ENCODE assay signal across 29 cellular contexts in genomic region chr1:44476891-44477290, GRCh38.
DNase-seq lines count a peak whose midpoint lies in the region; ATAC-seq, FAIRE-seq and TF ChIP-seq lines count a peak whose summit lies in the region.
"Had no signal": no experiment of that assay in that cellular context is flagged by ENCODE, and none has a peak within 500 bp of the region (broad histone marks: within the 10 kb centered on the region; RNA-seq: fewer than 3 reads in every experiment).

No MANE protein-coding gene starts in this region.

- peaks cover 2% of the 10 kb centered on the region for H3K27me3 Mint-ChIP-seq in H9 (ENCODE audit: low read depth)

- H2BK15ac ChIP-seq in H9 (ENCODE audit: low read depth, low read length) (no peak overlapping the region), H1 (ENCODE audit: low read length) (no peak overlapping the region)

- H3K9me2 ChIP-seq in Loucy (replicated peaks; ENCODE audit: low read depth, low read length) (no peaks in the 10 kb centered on the region), Karpas-422 (replicated peaks; ENCODE audit: insufficient read depth, low read length) (no peaks in the 10 kb centered on the region)

- no peak overlapping the region for H3K4me3 ChIP-seq in Loucy (ENCODE audit: low read length, poor library complexity, severe bottlenecking)
- no peak overlapping the region for H3K4me3 ChIP-seq in H1 (ENCODE audit: extremely low read depth in 1 of 4, insufficient read depth in 2 of 4, low read depth in 3 of 4, low read length in 4 of 4)
- no peak overlapping the region for H3K4me3 ChIP-seq in Karpas-422 (ENCODE audit: low read length)
- H3K4me3 ChIP-seq: BLaER1, GM12878 had no signal

- POLR2A ChIA-PET in H1 (lab: Charles Lee; ENCODE audit: partially characterized antibody), result interaction anchor here (0.8 to 0.9 kb wide), 3 partner anchors 13 to 155 kb away, joined by 3 to 4 read pairs (median 3); no protein-coding TSS in a partner anchor

- H2BK20ac ChIP-seq in H9 (ENCODE audit: low read depth, low read length, poor library complexity, severe bottlenecking) (no peak overlapping the region), H1 (ENCODE audit: low read length) (no peak overlapping the region)

- no peak for ATAC-seq in GM18907 (IDR thresholded peaks at IDR 0.05; ENCODE audit: unreplicated experiment)
- ATAC-seq: GM12878 had no signal

- TF ChIP-seq RAD21 in H1 (IDR thresholded peaks at IDR 0.05 in 1 of 2, conservative IDR thresholded peaks at IDR 0.05 in 1 of 2; ENCODE audit: low read depth in 2 of 2, low read length in 2 of 2), result no peak

- DNase-seq in H9 (no peak), H1 (ENCODE audit: low read depth in 1 of 2, low spot score in 2 of 2) (no peak), Karpas-422 (no peak), cerebellum (ENCODE audit: low spot score) (no peak), iPS-NIHi7 (ENCODE audit: extremely low spot score) (no peak)
- DNase-seq: 8988T; ACHN; BE2C; C1 segment of cervical spinal cord; CD4-positive, alpha-beta memory T cell; CD4-positive, CD25-positive, alpha-beta regulatory T cell; CD8-positive, alpha-beta memory T cell; COR-L47; DMS 273 treated with DMSO at 0.1 percent for 48 hours; DMS153; DMS53; DMS79; DND-41; EL; GDM1 had no signal

- H2AK5ac ChIP-seq in H9 (ENCODE audit: insufficient read length, low read length) (no peak overlapping the region), H1 (ENCODE audit: low read depth, low read length) (no peak overlapping the region; the same call in 1 of the 2 replicates)

- H4K8ac ChIP-seq in H9 (replicated peaks; ENCODE audit: insufficient read length, low read depth, low read length), result peak overlapping the region; percentile 9
- no peak overlapping the region for H4K8ac ChIP-seq in H1 (ENCODE audit: extremely low read depth, insufficient read depth, low read length)

- H4K20me1 ChIP-seq in H9 (ENCODE audit: control insufficient read depth, insufficient read depth, insufficient read length), result no peaks in the 10 kb centered on the region
- no peaks in the 10 kb centered on the region for H4K20me1 ChIP-seq in Loucy (ENCODE audit: insufficient read depth, low read length, poor library complexity, severe bottlenecking)
- H4K20me1 ChIP-seq in H1 (replicated peaks in 1 of 2; ENCODE audit: control insufficient read depth in 1 of 2, insufficient read depth in 2 of 2, low read length in 2 of 2), result peaks cover 0 to 2% of the 10 kb centered on the region in 2 experiments
- H4K20me1 ChIP-seq in Karpas-422 (ENCODE audit: insufficient read depth, low read depth, low read length), result no peaks in the 10 kb centered on the region
- H4K20me1 ChIP-seq: BLaER1 had no signal

- H3K23ac ChIP-seq in H9 (ENCODE audit: insufficient read length, low read depth, low read length) (no peak overlapping the region), H1 (ENCODE audit: insufficient read length) (no peak overlapping the region)

- no peak overlapping the region for H2BK5ac ChIP-seq in H9 (ENCODE audit: insufficient read length, low read length)
- no peak overlapping the region for H2BK5ac ChIP-seq in H1 (ENCODE audit: low read depth, low read length)

- peaks cover 18 to 34% of the 10 kb centered on the region in 2 experiments for H3K4me1 Mint-ChIP-seq in H9

- CTCF ChIA-PET in H1 (lab: Charles Lee; ENCODE audit: partially characterized antibody), result interaction anchor here (0.7 to 2.2 kb wide), 13 partner anchors 10 to 384 kb away, joined by 3 to 6 read pairs (median 4); no protein-coding TSS in a partner anchor

- H3K56ac ChIP-seq in H9 (ENCODE audit: insufficient read length, low read depth, low read length) (no peak overlapping the region), H1 (replicated peaks; ENCODE audit: insufficient read length, low read depth, low read length) (no peak overlapping the region)

- H3K14ac ChIP-seq in H9 (ENCODE audit: insufficient read depth, low read length) (no peak overlapping the region), H1 (ENCODE audit: insufficient read length) (no peak overlapping the region)

- no peak for TF ChIP-seq POLR2A in H1 (IDR thresholded peaks at IDR 0.05; ENCODE audit: control extremely low read depth in 1 of 2, low read depth in 2 of 2, low read length in 2 of 2)

- H3K18ac ChIP-seq in H9 (ENCODE audit: insufficient read length, low read depth, low read length) (no peak overlapping the region), H1 (ENCODE audit: extremely low read depth, low read length) (no peak overlapping the region)

- peaks cover 0 to 5% of the 10 kb centered on the region in 2 experiments; a peak in 3 of 5 replicates for H3K9me3 Mint-ChIP-seq in H9

- H3K4me1 ChIP-seq in H9 (ENCODE audit: insufficient read depth, low read length) (peaks cover 6% of the 10 kb centered on the region), Loucy (ENCODE audit: insufficient read depth, low read length, poor library complexity, severe bottlenecking) (peaks cover 38% of the 10 kb centered on the region), H1 (replicated peaks in 1 of 4; ENCODE audit: control insufficient read depth in 3 of 4, insufficient read depth in 4 of 4, low read length in 3 of 4) (peaks cover 6 to 19% (median 11%) of the 10 kb centered on the region in 4 experiments), Karpas-422 (ENCODE audit: low read length) (no peaks in the 10 kb centered on the region)
- H3K4me1 ChIP-seq: BE2C, BLaER1 had no signal

- H2BK120ac ChIP-seq in H9 (ENCODE audit: low read depth, low read length, poor library complexity, severe bottlenecking), result no peak overlapping the region
- H2BK120ac ChIP-seq in H1 (replicated peaks; ENCODE audit: low read depth, low read length), result no peak overlapping the region

- H3K79me2 ChIP-seq in H9 (ENCODE audit: insufficient read depth, low read length) (no peaks in the 10 kb centered on the region), Loucy (ENCODE audit: insufficient read depth, low read length) (peaks cover 7% of the 10 kb centered on the region), H1 (ENCODE audit: control insufficient read depth in 1 of 2, insufficient read depth in 2 of 2, low read length in 2 of 2) (peaks cover 0 to 4% of the 10 kb centered on the region in 2 experiments; a peak in 1 of 4 replicates), Karpas-422 (ENCODE audit: low read length) (no peaks in the 10 kb centered on the region)

- H3K27me3 ChIP-seq in H9 (ENCODE audit: insufficient read depth, low read length) (no peaks in the 10 kb centered on the region), Loucy (ENCODE audit: insufficient read depth, low read length, poor library complexity, severe bottlenecking) (no peaks in the 10 kb centered on the region), H1 (replicated peaks in 1 of 4; ENCODE audit: control insufficient read depth in 3 of 4, extremely low read depth in 1 of 4, insufficient read depth in 3 of 4, low read length in 3 of 4) (no peaks in the 10 kb centered on the region), Karpas-422 (ENCODE audit: low read length) (peaks cover 2% of the 10 kb centered on the region; the same call in 1 of the 2 replicates)
- H3K27me3 ChIP-seq: BLaER1 had no signal

- H3K36me3 Mint-ChIP-seq in H9 (ENCODE audit: insufficient read depth in 1 of 3, low read depth in 3 of 3), result peaks cover 0 to 7% (median 7%) of the 10 kb centered on the region in 3 experiments; a peak in 5 of 7 replicates
- H3K36me3 Mint-ChIP-seq: CD4-positive, CD25-positive, alpha-beta regulatory T cell; CD8-positive, alpha-beta memory T cell had no signal

- no peaks in the 10 kb centered on the region for H3K79me1 ChIP-seq in H9 (ENCODE audit: insufficient read depth, low read depth, low read length, poor library complexity, severe bottlenecking)
- H3K79me1 ChIP-seq in H1 (ENCODE audit: low read depth, low read length), result no peaks in the 10 kb centered on the region; the same call in 1 of the 2 replicates

- H3T11ph ChIP-seq in H9 (ENCODE audit: low read length), result peak overlapping the region; percentile 47

- no peak for TF ChIP-seq EP300 in H1 (IDR thresholded peaks at IDR 0.05; ENCODE audit: borderline replicate concordance in 1 of 2, low read depth in 2 of 2, low read length in 2 of 2)

- H3K9me3 ChIP-seq in H9 (ENCODE audit: control insufficient read depth, low read depth, low read length) (no peaks in the 10 kb centered on the region), Loucy (ENCODE audit: insufficient read depth, low read depth, low read length) (no peaks in the 10 kb centered on the region), H1 (ENCODE audit: insufficient read depth in 2 of 2, low read depth in 1 of 2, low read length in 1 of 2) (0 out of 4 replicates have a peak, but pooled peaks cover 0 to 1% of the 10 kb centered on the region in 2 experiments), Karpas-422 (ENCODE audit: low read length) (peaks cover 3% of the 10 kb centered on the region; the same call in 1 of the 2 replicates)
- H3K9me3 ChIP-seq: BE2C had no signal

- no peaks in the 10 kb centered on the region for H3K23me2 ChIP-seq in H9 (ENCODE audit: insufficient read length, low read depth, low read length, poor library complexity, severe bottlenecking)
- H3K23me2 ChIP-seq in H1 (ENCODE audit: low read depth, low read length), result no peaks in the 10 kb centered on the region

- H3K27ac Mint-ChIP-seq in H9, result peak overlapping the region in 2 of 3 experiments; percentile 52 to 92; a peak in 4 of 7 replicates
- H3K27ac Mint-ChIP-seq: CD14-positive monocyte; CD4-positive, alpha-beta memory T cell; CD4-positive, CD25-positive, alpha-beta regulatory T cell; CD8-positive, alpha-beta memory T cell had no signal

- no peak for TF ChIP-seq CTCF in H9 (conservative IDR thresholded peaks at IDR 0.05)
- no peak for TF ChIP-seq CTCF in Loucy (conservative IDR thresholded peaks at IDR 0.05; ENCODE audit: low read length)
- no peak for TF ChIP-seq CTCF in H1 (IDR thresholded peaks at IDR 0.05; ENCODE audit: control extremely low read depth in 1 of 3, insufficient read depth in 1 of 3, low read depth in 1 of 3, low read length in 3 of 3)

- no peak overlapping the region for H4K5ac ChIP-seq in H9 (ENCODE audit: insufficient read length, low read depth, low read length)
- H4K5ac ChIP-seq in H1 (ENCODE audit: insufficient read length, low read depth, low read length), result no peak overlapping the region

- no peak overlapping the region for H3K4ac ChIP-seq in H9 (ENCODE audit: low read depth, low read length)
- H3K4ac ChIP-seq in H1 (replicated peaks; ENCODE audit: insufficient read length, low read depth, low read length), result no peak overlapping the region

- peak; percentile 13 for FAIRE-seq in H1 (lab: Jason Lieb, UNC)
- FAIRE-seq: A204.1, GM12878, GM12892, GM18507, GM19239 had no signal

- H3K27ac ChIP-seq in H9 (ENCODE audit: insufficient read length, low read depth, low read length), result no peak overlapping the region
- H3K27ac ChIP-seq in H1 (ENCODE audit: low read depth, low read length), result no peak overlapping the region
- no peak overlapping the region for H3K27ac ChIP-seq in Karpas-422 (ENCODE audit: low read length)
- H3K27ac ChIP-seq: BLaER1 had no signal

- H3F3A ChIP-seq in Loucy (ENCODE audit: low read depth), result peaks cover 13% of the 10 kb centered on the region; the same call in 1 of the 2 replicates

- H3K36me3 ChIP-seq in Loucy (ENCODE audit: insufficient read depth, low read length) (no peaks in the 10 kb centered on the region), H1 (ENCODE audit: control insufficient read depth in 2 of 4, insufficient read depth in 4 of 4, low read length in 3 of 4) (no peaks in the 10 kb centered on the region), Karpas-422 (ENCODE audit: insufficient read depth, low read length) (no peaks in the 10 kb centered on the region)
- H3K36me3 ChIP-seq: BE2C, BLaER1 had no signal

- H3K4me2 ChIP-seq in H9 (ENCODE audit: insufficient read depth, insufficient read length, low read length), result peak overlapping the region; percentile 10
- H3K4me2 ChIP-seq in Loucy (ENCODE audit: low read depth, low read length, poor library complexity, severe bottlenecking), result no peak overlapping the region
- H3K4me2 ChIP-seq in H1 (ENCODE audit: insufficient read depth in 1 of 2, low read depth in 2 of 2, low read length in 2 of 2), result peak overlapping the region; percentile 10 to 54; a peak in 3 of 4 replicates
- no peak overlapping the region for H3K4me2 ChIP-seq in Karpas-422 (ENCODE audit: low read depth, low read length, poor library complexity, severe bottlenecking)
- H3K4me2 ChIP-seq: BLaER1 had no signal

- H3K9ac ChIP-seq in H9 (ENCODE audit: extremely low read depth, insufficient read length, low read length) (no peak overlapping the region), Loucy (ENCODE audit: low read depth, low read length, poor library complexity, severe bottlenecking) (peak overlapping the region; percentile 41), H1 (replicated peaks in 1 of 4; ENCODE audit: extremely low read depth in 1 of 4, low read depth in 3 of 4, low read length in 3 of 4) (no peak overlapping the region), Karpas-422 (ENCODE audit: low read length) (no peak overlapping the region)
- H3K9ac ChIP-seq: BLaER1 had no signal

- H2AFZ ChIP-seq in H9 (ENCODE audit: low read length) (no peak overlapping the region), Loucy (ENCODE audit: low read length) (no peak overlapping the region), H1 (ENCODE audit: low read length) (no peak overlapping the region), Karpas-422 (ENCODE audit: low read length) (no peak overlapping the region)

- H2BK12ac ChIP-seq in H9 (ENCODE audit: insufficient read length, low read depth, low read length) (no peak overlapping the region), H1 (ENCODE audit: low read depth, low read length) (no peak overlapping the region)

- H3K4me3 Mint-ChIP-seq in H9, result peak overlapping the region in 1 of 2 experiments; percentile 34; a peak in 2 of 5 replicates
- H3K4me3 Mint-ChIP-seq: CD14-positive monocyte; CD4-positive, alpha-beta memory T cell; CD4-positive, CD25-positive, alpha-beta regulatory T cell; CD8-positive, alpha-beta memory T cell had no signal

- H4K91ac ChIP-seq in H9 (ENCODE audit: insufficient read length, low read depth, low read length) (no peak overlapping the region), H1 (replicated peaks; ENCODE audit: insufficient read length, low read length) (no peak overlapping the region)

Comparison
In these comparisons a context has a peak if more than half of its experiments do, and no peak if none do; other contexts are left out.
1. H3K4me2 ChIP-seq: peak in H9 (single experiment) and H1 (2 of 2); none in Loucy (single experiment) and Karpas-422 (single experiment).